12 cellular contexts compared by ENCODE assay signal in the genomic region with DNA sequence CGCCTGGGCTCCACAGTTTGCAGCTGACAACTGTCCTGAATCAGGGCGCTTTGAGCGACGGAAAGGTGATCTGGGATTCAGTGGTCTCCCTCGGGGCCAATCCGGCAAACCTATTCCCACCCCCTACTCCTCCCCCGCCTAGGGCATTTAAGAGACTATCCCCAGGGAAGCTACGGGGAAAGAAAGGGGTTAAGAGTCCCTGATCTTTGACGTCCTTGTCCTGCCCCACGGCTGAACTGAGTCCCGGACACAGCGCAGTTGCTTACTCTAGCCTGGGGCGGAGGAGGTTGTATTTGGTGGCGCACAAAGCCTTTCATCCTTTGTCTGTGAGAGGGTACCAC. TPM values are rescaled to one million over a fixed set of nuclear protein-coding genes. Genes with fewer than 3 reads are reported as not detected.
DNase-seq lines count a peak whose midpoint lies in the region; ATAC-seq, FAIRE-seq and TF ChIP-seq lines count a peak whose summit lies in the region.
"Had no signal": no experiment of that assay in that cellular context is flagged by ENCODE, and none has a peak within 500 bp of the region (broad histone marks: within the 10 kb centered on the region; RNA-seq: fewer than 3 reads in every experiment).

No MANE protein-coding gene starts in this region.

- CTCF ChIA-PET in CD8-positive, alpha-beta T cell (lab: Charles Lee): no interaction called here
- CTCF ChIA-PET in PC-3 (lab: Charles Lee) (no interaction called here), T-cell (lab: Charles Lee) (no interaction called here)

- H3K36me3 ChIP-seq in CD8-positive, alpha-beta T cell (ENCODE audit: insufficient read depth, low read length): no peaks in the 10 kb centered on the region
- no peaks in the 10 kb centered on the region for H3K36me3 ChIP-seq in adipocyte (ENCODE audit: control insufficient read depth, insufficient read depth, low read length, severe bottlenecking)
- H3K36me3 ChIP-seq in iPS-18a (ENCODE audit: control insufficient read depth, low read depth, low read length): no peaks in the 10 kb centered on the region
- H3K36me3 ChIP-seq in rectal smooth muscle tissue (ENCODE audit: control insufficient read depth, insufficient read depth, low read length): no peaks in the 10 kb centered on the region
- H3K36me3 ChIP-seq in PC-3 (ENCODE audit: low read depth, low read length): no peaks in the 10 kb centered on the region

- H3K4me1 Mint-ChIP-seq in CD8-positive, alpha-beta T cell (ENCODE audit: low read depth): peaks cover 43% of the 10 kb centered on the region
- H3K4me1 Mint-ChIP-seq in T-cell: peaks cover 25 to 37% (median 28%) of the 10 kb centered on the region in 3 donors

- POLR2A ChIA-PET in CD8-positive, alpha-beta T cell (lab: Charles Lee): no interaction called here
- POLR2A ChIA-PET in PC-3 (lab: Charles Lee; ENCODE audit: unreplicated experiment) (no interaction called here), T-cell (lab: Charles Lee) (interaction anchor here in 1 of 2 donors (0.7 kb wide), 1 partner anchor 128 kb away, joined by 6 read pairs; no protein-coding TSS in a partner anchor)

- H3F3A ChIP-seq in PC-3 (ENCODE audit: low read length, unreplicated experiment): no peaks in the 10 kb centered on the region

- no peaks in the 10 kb centered on the region for H3K9me3 ChIP-seq in CD8-positive, alpha-beta T cell (ENCODE audit: low read length)
- no peaks in the 10 kb centered on the region for H3K9me3 ChIP-seq in adipocyte (ENCODE audit: control insufficient read depth, low read length)
- no peaks in the 10 kb centered on the region for H3K9me3 ChIP-seq in iPS-18a (ENCODE audit: control insufficient read depth, low read depth, low read length)
- no peaks in the 10 kb centered on the region for H3K9me3 ChIP-seq in PC-3 (ENCODE audit: low read length)

- H3K27me3 ChIP-seq in CD8-positive, alpha-beta T cell (ENCODE audit: insufficient read depth, low read length): peaks cover 18% of the 10 kb centered on the region
- peaks cover 18% of the 10 kb centered on the region for H3K27me3 ChIP-seq in adipocyte (replicated peaks; ENCODE audit: control insufficient read depth, insufficient read depth, low read length)
- peaks cover 49% of the 10 kb centered on the region for H3K27me3 ChIP-seq in iPS-18a (ENCODE audit: control insufficient read depth, insufficient read depth, low read length)
- H3K27me3 ChIP-seq in rectal smooth muscle tissue (ENCODE audit: control insufficient read depth, insufficient read depth, low read length): peaks cover 16% of the 10 kb centered on the region
- peaks cover 50% of the 10 kb centered on the region for H3K27me3 ChIP-seq in PC-3 (ENCODE audit: low read length)

- H3K27ac ChIP-seq in CD8-positive, alpha-beta T cell (ENCODE audit: low read depth, low read length): no peak overlapping the region
- H3K27ac ChIP-seq in iPS-18a (ENCODE audit: low read length) (no peak overlapping the region), rectal smooth muscle tissue (ENCODE audit: low read depth, low read length) (no peak overlapping the region), PC-3 (ENCODE audit: low read length) (no peak overlapping the region)
- H3K27ac ChIP-seq: C4-2B had no signal

- H3K27ac Mint-ChIP-seq in CD8-positive, alpha-beta T cell: no peak overlapping the region
- no peak overlapping the region for H3K27ac Mint-ChIP-seq in T-cell
- H3K27ac Mint-ChIP-seq: activated T-cell treated with anti-CD3 and anti-CD28 coated beads, Interleukin-2, amount 50 U/mL, for 24 hours; stimulated activated naive CD8-positive, alpha-beta T cell treated with anti-CD3 and anti-CD28 coated beads, Interleukin-15, amount 100 ng/mL, for 72 hours had no signal

- H3K4me1 ChIP-seq in CD8-positive, alpha-beta T cell (ENCODE audit: insufficient read depth, low read length): peaks cover 17% of the 10 kb centered on the region
- H3K4me1 ChIP-seq in adipocyte (ENCODE audit: control insufficient read depth, insufficient read depth, low read length) (peaks cover 15% of the 10 kb centered on the region), iPS-18a (ENCODE audit: control insufficient read depth, low read depth, low read length) (peaks cover 19% of the 10 kb centered on the region), rectal smooth muscle tissue (ENCODE audit: control insufficient read depth, insufficient read depth, low read length) (no peaks in the 10 kb centered on the region), PC-3 (ENCODE audit: insufficient read depth, low read length) (0 out of 2 replicates have a peak, but pooled peaks cover 7% of the 10 kb centered on the region)

- H3K9me3 Mint-ChIP-seq in CD8-positive, alpha-beta T cell: no peaks in the 10 kb centered on the region
- no peaks in the 10 kb centered on the region for H3K9me3 Mint-ChIP-seq in T-cell
- H3K9me3 Mint-ChIP-seq: activated T-cell treated with anti-CD3 and anti-CD28 coated beads, Interleukin-2, amount 50 U/mL, for 24 hours; stimulated activated naive CD8-positive, alpha-beta T cell treated with anti-CD3 and anti-CD28 coated beads, Interleukin-15, amount 100 ng/mL, for 72 hours had no signal

- no peak overlapping the region for H3K4me2 ChIP-seq in PC-3 (ENCODE audit: low read length)

- no peak for FAIRE-seq in H54 (lab: Jason Lieb, UNC)
- FAIRE-seq: GM19239 had no signal

- no peaks in the 10 kb centered on the region for H3K79me2 ChIP-seq in PC-3 (ENCODE audit: low read length)

- no peak for TF ChIP-seq POLR2A in H54 (IDR thresholded peaks at IDR 0.05; ENCODE audit: low read depth, low read length)

- TF ChIP-seq CTCF in CD8-positive, alpha-beta T cell (IDR thresholded peaks at IDR 0.05): no peak
- TF ChIP-seq CTCF in PC-3 (conservative IDR thresholded peaks at IDR 0.05; ENCODE audit: low read depth, low read length): no peak

- no peak for ATAC-seq in CD8-positive, alpha-beta T cell
- no peak for ATAC-seq in HG02885 (IDR thresholded peaks at IDR 0.05; ENCODE audit: poor library complexity, unreplicated experiment)
- no peak for ATAC-seq in PC-3
- ATAC-seq in T-cell (replicated peaks in 1 of 4): no peak
- ATAC-seq: stimulated activated naive CD8-positive, alpha-beta T cell treated with anti-CD3 and anti-CD28 coated beads, Interleukin-15, amount 100 ng/mL, for 72 hours had no signal

- no TSS peak for BruUV-seq in PC-3 (replicated peaks; lab: Mats Ljungman, UMichigan)

- no peak overlapping the region for H2AFZ ChIP-seq in PC-3 (ENCODE audit: low read length)

- H3K4me3 ChIP-seq in CD8-positive, alpha-beta T cell (ENCODE audit: low read depth, low read length): no peak overlapping the region
- H3K4me3 ChIP-seq in adipocyte (ENCODE audit: low read length): peak overlapping the region; percentile 98
- H3K4me3 ChIP-seq in iPS-18a (ENCODE audit: low read length): peak overlapping the region; percentile 72
- H3K4me3 ChIP-seq in rectal smooth muscle tissue (ENCODE audit: low read length): peak overlapping the region; percentile 19
- H3K4me3 ChIP-seq in PC-3 (ENCODE audit: low read length): no peak overlapping the region

- H4K20me1 ChIP-seq in PC-3 (ENCODE audit: low read length): no peaks in the 10 kb centered on the region

- no peak for DNase-seq in CD8-positive, alpha-beta T cell
- DNase-seq in adipocyte (ENCODE audit: low read depth) (no peak), H54 (ENCODE audit: insufficient read length, low spot score) (no peak), PC-3 (no peak), T-cell (no peak)
- DNase-seq: activated T-cell treated with anti-CD3 and anti-CD28 coated beads, Interleukin-2, amount 50 U/mL, for 24 hours; stimulated activated naive CD8-positive, alpha-beta T cell treated with anti-CD3 and anti-CD28 coated beads, Interleukin-15, amount 100 ng/mL, for 72 hours had no signal

- peaks cover 44% of the 10 kb centered on the region for H3K27me3 Mint-ChIP-seq in CD8-positive, alpha-beta T cell (ENCODE audit: low read depth)
- peaks cover 38 to 48% of the 10 kb centered on the region in 2 donors for H3K27me3 Mint-ChIP-seq in T-cell

- H3K4me3 Mint-ChIP-seq in CD8-positive, alpha-beta T cell: peak overlapping the region; percentile 53
- no peak overlapping the region for H3K4me3 Mint-ChIP-seq in T-cell

- peaks cover 7% of the 10 kb centered on the region for H3K36me3 Mint-ChIP-seq in CD8-positive, alpha-beta T cell
- no peaks in the 10 kb centered on the region for H3K36me3 Mint-ChIP-seq in T-cell

- no peaks in the 10 kb centered on the region for H3K9me2 ChIP-seq in PC-3 (replicated peaks; ENCODE audit: low read length)

- intact Hi-C loops in CD8-positive, alpha-beta T cell (cut with DNase I, micrococcal nuclease): no loop called here
- intact Hi-C loops in PC-3 (cut with micrococcal nuclease): no loop called here

- H3K9ac ChIP-seq in adipocyte (ENCODE audit: low read length) (no peak overlapping the region), iPS-18a (ENCODE audit: low read length) (peak overlapping the region; percentile 33), rectal smooth muscle tissue (ENCODE audit: low read length) (no peak overlapping the region), PC-3 (ENCODE audit: low read length) (no peak overlapping the region)

RNA-seq across cellular contexts. Expression of gene RORB, which starts 3.4 kb away (rescaled TPM):
- not detected for total RNA-seq in CD8-positive, alpha-beta T cell
- 0.06 TPM in 1 of 2 replicates, not detected in the other for total RNA-seq in PC-3 (2014; rRNA removed)
- under 1 TPM in 1 of 5 donors, not detected in 4; 0.03 TPM for total RNA-seq in T-cell

Comparison
In these comparisons a context has a peak if more than half of its experiments do, and no peak if none do; other contexts are left out.
1. H3K4me3 ChIP-seq: peak in adipocyte (single experiment), iPS-18a (single experiment) and rectal smooth muscle tissue (single experiment); none in CD8-positive, alpha-beta T cell (single experiment) and PC-3 (single experiment).